Comparison of ENCODE assay signal across 9 cellular contexts in the genomic region with DNA sequence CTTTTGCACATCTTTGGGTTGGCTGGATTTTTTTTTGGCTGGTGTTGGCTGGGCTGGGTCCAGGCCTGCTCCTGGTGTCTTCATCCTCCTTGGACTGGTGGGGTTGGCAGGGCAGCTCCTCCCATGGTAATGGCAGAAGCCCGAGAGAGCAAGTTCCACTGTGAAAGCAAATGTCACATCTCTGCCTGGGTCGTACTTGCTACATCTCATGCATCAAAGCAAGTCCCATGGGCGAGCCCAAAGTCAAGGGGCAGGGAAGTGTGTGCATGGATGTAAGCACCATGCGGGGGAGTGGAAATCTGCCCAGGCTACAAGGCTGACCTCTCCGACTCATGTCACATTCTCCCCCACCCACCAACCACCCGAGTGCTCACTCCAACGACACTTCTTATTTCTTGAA. TPM values are rescaled to one million over a fixed set of nuclear protein-coding genes. Genes with fewer than 3 reads are reported as not detected.
"Had no signal": no experiment of that assay in that cellular context is flagged by ENCODE, and none has a peak within 500 bp of the region (broad histone marks: within the 10 kb centered on the region; RNA-seq: fewer than 3 reads in every experiment).

No MANE protein-coding gene starts in this region.

- H3K4me3 ChIP-seq: GM23248, HAP-1 had no signal

- H3K9me3 ChIP-seq: HAP-1 had no signal

- H3K4me1 ChIP-seq: HAP-1 had no signal

- ATAC-seq: HCT116, HepG2 had no signal

- DNase-seq: GOT3, H7, HFFc6 had no signal

- H3K27ac ChIP-seq: GM23248, HL-60 had no signal

- H3K36me3 ChIP-seq: HAP-1 had no signal

RNA-seq across cellular contexts. Expression of gene NKX2-5, which starts 26.7 kb away (rescaled TPM):
- total RNA-seq: GM23248, HFFc6 had no signal
- polyA plus RNA-seq: GM23248, IgD-negative memory B cell had no signal
